Comparison of ENCODE assay signal across 17 cellular contexts in the genomic region with DNA sequence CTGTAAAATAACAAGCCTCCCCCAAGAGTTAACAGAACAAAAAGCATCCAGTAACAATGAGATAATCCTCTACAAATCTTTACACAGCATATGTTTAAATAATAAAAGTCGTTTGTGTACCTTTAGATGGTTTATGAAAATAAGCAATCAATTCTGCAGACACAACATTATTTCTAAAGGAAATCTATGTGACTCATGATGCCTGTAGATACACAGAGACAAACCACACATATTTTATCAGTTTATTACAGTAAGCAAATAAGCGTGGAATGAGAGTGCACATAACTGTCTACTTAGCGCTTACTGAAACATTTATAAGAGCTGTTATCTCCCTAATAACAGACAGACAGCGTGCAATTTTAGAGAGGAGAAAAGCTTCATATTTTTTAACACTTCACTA.
DNase-seq lines count a peak whose midpoint lies in the region; ATAC-seq, FAIRE-seq and TF ChIP-seq lines count a peak whose summit lies in the region.
"Had no signal": no experiment of that assay in that cellular context is flagged by ENCODE, and none has a peak within 500 bp of the region (broad histone marks: within the 10 kb centered on the region; RNA-seq: fewer than 3 reads in every experiment).

No MANE protein-coding gene starts in this region.

- no peaks in the 10 kb centered on the region for H3K36me3 ChIP-seq in SK-N-MC (ENCODE audit: insufficient read depth, low read length)
- H3K36me3 ChIP-seq in fibroblast of lung (ENCODE audit: control insufficient read depth, insufficient read depth, low read length): no peaks in the 10 kb centered on the region
- H3K36me3 ChIP-seq: lower lobe of right lung had no signal

- no peak for FAIRE-seq in HTR-8/SVneo (lab: Jason Lieb, UNC)

- H4K20me1 ChIP-seq in fibroblast of lung (ENCODE audit: control insufficient read depth, extremely low read depth, insufficient read depth, low read length): no peaks in the 10 kb centered on the region

- H3K4me3 ChIP-seq in SK-N-MC (no peak overlapping the region), fibroblast of lung (replicated peaks in 1 of 4; ENCODE audit: control extremely low read depth in 1 of 4, insufficient read depth in 1 of 4, low read depth in 3 of 4, low read length in 4 of 4) (no peak overlapping the region)
- H3K4me3 ChIP-seq: lower lobe of right lung, testis had no signal

- H3K27ac ChIP-seq in SK-N-MC: 0 out of 2 replicates have a peak overlapping the region, but pooled peaks have one; percentile 2
- no peak overlapping the region for H3K27ac ChIP-seq in fibroblast of lung (ENCODE audit: insufficient read depth, low read length)
- H3K27ac ChIP-seq: lower lobe of right lung, testis had no signal

- H3K4me2 ChIP-seq in fibroblast of lung (ENCODE audit: extremely low read depth, insufficient read depth, low read length): no peak overlapping the region

- H3K9ac ChIP-seq in SK-N-MC (ENCODE audit: insufficient read length): no peak overlapping the region
- no peak overlapping the region for H3K9ac ChIP-seq in fibroblast of lung (ENCODE audit: insufficient read depth, low read length)

- H3K9me3 ChIP-seq in SK-N-MC (ENCODE audit: low read depth, low read length) (no peaks in the 10 kb centered on the region), fibroblast of lung (ENCODE audit: control insufficient read depth, insufficient read depth, low read depth, low read length) (no peaks in the 10 kb centered on the region)
- H3K9me3 ChIP-seq: lower lobe of right lung, testis had no signal

- no peaks in the 10 kb centered on the region for H3K4me1 ChIP-seq in fibroblast of lung (ENCODE audit: control insufficient read depth, extremely low read depth, insufficient read depth, low read length)
- H3K4me1 ChIP-seq: lower lobe of right lung, testis had no signal

- no peaks in the 10 kb centered on the region for H3K79me2 ChIP-seq in fibroblast of lung (ENCODE audit: control insufficient read depth, insufficient read depth, low read length)

- H2AFZ ChIP-seq in fibroblast of lung (ENCODE audit: low read length): no peak overlapping the region

- TF ChIP-seq CTCF in fibroblast of lung (conservative IDR thresholded peaks at IDR 0.05 in 1 of 2, IDR thresholded peaks at IDR 0.05 in 1 of 2; ENCODE audit: low read depth in 1 of 2, low read length in 2 of 2): no peak

- ATAC-seq in HG03342 (IDR thresholded peaks at IDR 0.05; ENCODE audit: unreplicated experiment) (no peak), HG03196 (IDR thresholded peaks at IDR 0.05; ENCODE audit: unreplicated experiment) (no peak), GM21390 (IDR thresholded peaks at IDR 0.05; ENCODE audit: unreplicated experiment) (no peak)
- ATAC-seq: lower lobe of right lung; natural killer cell treated with Interleukin-12 subunit alpha and Interleukin-12 subunit beta and Interleukin-15 and Interleukin-18, amount 100 ng/mL, for 72 hours; T-cell had no signal

- DNase-seq in AG08396 (ENCODE audit: low spot score) (peak; percentile 7), HTR-8/SVneo (ENCODE audit: insufficient read length, low spot score) (peak; percentile 12), SK-N-MC (ENCODE audit: low read depth, low spot score) (peak; percentile 24), fibroblast of lung (ENCODE audit: low read depth in 2 of 2) (peak; percentile 30 to 72), NCI-H2171 treated with DMSO at 0.1 percent for 48 hours (lab: John Stamatoyannopoulos, UW) (no peak)
- DNase-seq: activated gamma-delta T cell treated with Interleukin-2 at 50 U/mL for 16 hours; GOT3; lower lobe of right lung; NCI-H1105 treated with DMSO at 0.1 percent for 48 hours; NCI-H446; stimulated activated CD4-positive, alpha-beta T cell treated with anti-CD3 and anti-CD28 coated beads, Interleukin-1b, Interleukin-23, amount 100 ng/mL, for 48 hours; T-cell; testis had no signal

- no peaks in the 10 kb centered on the region for H3K27me3 ChIP-seq in fibroblast of lung (ENCODE audit: control insufficient read depth, insufficient read depth, low read length)
- H3K27me3 ChIP-seq: testis had no signal
